Comparison of ENCODE assay signal across 1 cellular context in genomic region chr5:141340781-141341354, GRCh38. TPM values are rescaled to one million over a fixed set of nuclear protein-coding genes. Genes with fewer than 3 reads are reported as not detected.
"Had no signal": no experiment of that assay in that cellular context is flagged by ENCODE, and none has a peak within 500 bp of the region (broad histone marks: within the 10 kb centered on the region; RNA-seq: fewer than 3 reads in every experiment).

No MANE protein-coding gene starts in this region.

RNA-seq across cellular contexts. Expression of gene PCDHGA1, which starts 10.6 kb away (rescaled TPM):
- total RNA-seq: vagina had no signal
